Comparison of ENCODE assay signal across 8 cellular contexts in the genomic region with DNA sequence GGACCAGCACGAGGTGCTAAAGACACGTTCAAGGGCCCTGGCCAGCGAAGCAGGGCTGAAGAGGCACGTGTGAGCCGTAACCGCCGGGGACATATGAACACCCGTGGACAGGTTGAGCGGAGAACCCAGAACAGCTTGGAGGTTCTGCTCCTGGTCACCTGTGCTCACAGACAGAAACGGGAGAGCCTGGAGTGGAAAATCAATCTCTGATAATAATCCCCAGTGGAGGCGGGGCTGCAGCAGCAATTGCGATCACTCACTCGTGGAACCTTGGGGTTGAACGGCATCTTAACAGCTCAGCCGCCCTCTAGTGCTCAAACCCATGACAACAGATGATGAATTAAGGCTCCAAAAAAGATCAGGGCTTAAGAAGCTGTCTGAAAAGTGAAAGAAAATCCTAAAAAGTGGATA. TPM values are rescaled to one million over a fixed set of nuclear protein-coding genes. Genes with fewer than 3 reads are reported as not detected.
DNase-seq lines count a peak whose midpoint lies in the region; TF ChIP-seq lines count a peak whose summit lies in the region.

No MANE protein-coding gene starts in this region.

- H2BK15ac ChIP-seq in mesenchymal stem cell (ENCODE audit: low read depth, poor library complexity, severe bottlenecking) = no peak overlapping the region

- 76% methylated on average over 15 of the region's 15 CpGs for WGBS in mesenchymal stem cell
- WGBS in testis, 2 donors = 67 to 68% methylated on average over 15 of the region's 15 CpGs

- DNase-seq in NOMO-1 (lab: John Stamatoyannopoulos, UW; ENCODE audit: unreplicated experiment in 2 of 2) (peak; percentile 24 to 25), NOMO-1 treated with dmso at 0.1 percent for 144 hours (lab: John Stamatoyannopoulos, UW; ENCODE audit: unreplicated experiment) (no peak), NCI-H69 (lab: John Stamatoyannopoulos, UW) (peak; percentile 34), mesenchymal stem cell (peak; percentile 43), NCI-H345 (lab: John Stamatoyannopoulos, UW) (no peak), DMS153 treated with DMSO at 0.1 percent for 48 hours (lab: John Stamatoyannopoulos, UW; ENCODE audit: unreplicated experiment) (no peak), testis (no peak)
- peak; percentile 48 for DNase-seq in activated naive CD4-positive, alpha-beta T cell treated with Interleukin-2 at 50 U/mL for 16 hours

- H3K4ac ChIP-seq in mesenchymal stem cell (ENCODE audit: low read depth in 1 of 2, low read length in 2 of 2) = no peak overlapping the region

- H3K27ac ChIP-seq in mesenchymal stem cell (ENCODE audit: low read length, poor library complexity, severe bottlenecking) (no peak overlapping the region), testis (no peak overlapping the region)

- H3K4me3 ChIP-seq in mesenchymal stem cell (ENCODE audit: insufficient read depth in 1 of 2, low read depth in 1 of 2, low read length in 2 of 2) (no peak overlapping the region), testis (no peak overlapping the region)

- no peak for TF ChIP-seq POLR2A in testis (IDR thresholded peaks at IDR 0.05)

- H3K4me2 ChIP-seq in mesenchymal stem cell (ENCODE audit: low read length, poor library complexity, severe bottlenecking) = no peak overlapping the region

- no peak overlapping the region for H2BK120ac ChIP-seq in mesenchymal stem cell (ENCODE audit: low read depth, low read length)

- H3K23ac ChIP-seq in mesenchymal stem cell (ENCODE audit: low read length in 2 of 2) = no peak overlapping the region

- intact Hi-C loops in testis (cut with DNase I; ENCODE audit: low total_unique reads) = loop anchor here (10.0 kb wide), 1 partner anchor 167 kb away; no protein-coding TSS in a partner anchor

- no peaks in the 10 kb centered on the region for H3K9me3 ChIP-seq in mesenchymal stem cell (ENCODE audit: control insufficient read depth, low read length)
- no peaks in the 10 kb centered on the region for H3K9me3 ChIP-seq in testis

- no peak for TF ChIP-seq CTCF in testis (IDR thresholded peaks at IDR 0.05)

- H3K36me3 ChIP-seq in mesenchymal stem cell (ENCODE audit: control insufficient read depth in 1 of 2, insufficient read depth in 2 of 2, low read depth in 1 of 2, low read length in 2 of 2) (peaks cover 77 to 95% of the 10 kb centered on the region in 2 experiments), testis (ENCODE audit: low read depth, missing control alignments) (no peaks in the 10 kb centered on the region)

- H4K91ac ChIP-seq in mesenchymal stem cell (ENCODE audit: low read length) = no peak overlapping the region

- H3K9ac ChIP-seq in mesenchymal stem cell (ENCODE audit: low read length) = no peak overlapping the region

- H3K4me1 ChIP-seq in mesenchymal stem cell (ENCODE audit: control insufficient read depth, insufficient read depth, low read depth, low read length) (peaks cover 6% of the 10 kb centered on the region), testis (peaks cover 7% of the 10 kb centered on the region)

- H3K27me3 ChIP-seq in mesenchymal stem cell (ENCODE audit: control insufficient read depth in 1 of 2, insufficient read depth in 1 of 2, low read length in 2 of 2) (no peaks in the 10 kb centered on the region), testis (no peaks in the 10 kb centered on the region)

- H2BK12ac ChIP-seq in mesenchymal stem cell (ENCODE audit: low read length in 2 of 2) = no peak overlapping the region

- peaks cover 9% of the 10 kb centered on the region for H3K79me1 ChIP-seq in mesenchymal stem cell (replicated peaks; ENCODE audit: low read length, poor library complexity, severe bottlenecking)

- H3K14ac ChIP-seq in mesenchymal stem cell (ENCODE audit: low read length in 2 of 2) = no peak overlapping the region

- H4K8ac ChIP-seq in mesenchymal stem cell (ENCODE audit: low read length) = no peak overlapping the region

- H2AFZ ChIP-seq in mesenchymal stem cell (ENCODE audit: low read depth, low read length) = no peak overlapping the region

- H3K18ac ChIP-seq in mesenchymal stem cell (ENCODE audit: low read depth in 1 of 2, low read length in 2 of 2) = no peak overlapping the region

- no peak overlapping the region for H2BK5ac ChIP-seq in mesenchymal stem cell (ENCODE audit: low read depth, low read length, poor library complexity, severe bottlenecking)

- no peak overlapping the region for H2AK5ac ChIP-seq in mesenchymal stem cell (ENCODE audit: low read length, severe bottlenecking)

RNA-seq across cellular contexts. Expression of a gene that starts 25.6 kb away (rescaled TPM):
- 197 TPM for polyA plus RNA-seq in mesenchymal stem cell (2013, experiment 1 of 2)
- 194 TPM for polyA plus RNA-seq in mesenchymal stem cell (2013, experiment 2 of 2)
- 10 to 100 TPM; 26.8 to 38.3 TPM for total RNA-seq in testis
- 25.4 TPM for polyA plus RNA-seq in testis (ENCODE audit: insufficient read depth, low read depth, low replicate concordance)

Comparison
In these comparisons a context has a peak if more than half of its experiments do, and no peak if none do; other contexts are left out.
1. DNase-seq: peak in NOMO-1 (2 of 2), NCI-H69 (single experiment), activated naive CD4-positive, alpha-beta T cell treated with Interleukin-2 at 50 U/mL for 16 hours (single experiment) and mesenchymal stem cell (single experiment); none in NOMO-1 treated with dmso at 0.1 percent for 144 hours (single experiment), NCI-H345 (single experiment), DMS153 treated with DMSO at 0.1 percent for 48 hours (single experiment) and testis (single experiment).